ENCODE assay signal across 11 cellular contexts in genomic region chr3:107861904-107862303, GRCh38.
A peak's percentile ranks its signal among the peaks of the same experiment; 100 is the strongest.
DNase-seq lines count a peak whose midpoint lies in the region; ATAC-seq, FAIRE-seq and TF ChIP-seq lines count a peak whose summit lies in the region.
"Had no signal": no experiment of that assay in that cellular context is flagged by ENCODE, and none has a peak within 500 bp of the region (broad histone marks: within the 10 kb centered on the region; RNA-seq: fewer than 3 reads in every experiment).

No MANE protein-coding gene starts in this region.

- H3K27me3 ChIP-seq in ascending aorta: no peaks in the 10 kb centered on the region

- H3K4me3 ChIP-seq in ascending aorta (no peak overlapping the region), kidney (ENCODE audit: low read length in 2 of 2) (no peak overlapping the region)

- DNase-seq in NOMO-1 treated with DMSO at 0.1 percent for 48 hours (lab: John Stamatoyannopoulos, UW; ENCODE audit: unreplicated experiment) (peak; percentile 54), G401 (ENCODE audit: low spot score) (no peak), ascending aorta (ENCODE audit: low spot score in 2 of 2) (no peak), kidney (no peak)
- DNase-seq in activated CD8-positive, alpha-beta memory T cell treated with anti-CD3 and anti-CD28 coated beads, Interleukin-2, amount 50 U/mL, for 4 hours: no peak
- DNase-seq: activated CD8-positive, alpha-beta T cell treated with anti-CD3 and anti-CD28 coated beads for 36 hours; Right ventricle myocardium superior had no signal

- intact Hi-C loops in ascending aorta (cut with DNase I) (no loop called here), kidney (cut with DNase I) (no loop called here)

- peak; percentile 86 for ATAC-seq in GM18498 (IDR thresholded peaks at IDR 0.05; ENCODE audit: unreplicated experiment)
- peak; percentile 95 for ATAC-seq in GM19467 (IDR thresholded peaks at IDR 0.05; ENCODE audit: unreplicated experiment)
- ATAC-seq in HG03060 (IDR thresholded peaks at IDR 0.05; ENCODE audit: low read depth, unreplicated experiment): peak; percentile 89
- ATAC-seq: activated CD8-positive, alpha-beta T cell treated with anti-CD3 and anti-CD28 coated beads for 36 hours had no signal

- H3K27ac ChIP-seq in ascending aorta: no peak overlapping the region
- no peak overlapping the region for H3K27ac ChIP-seq in kidney (ENCODE audit: low read depth in 2 of 2, low read length in 2 of 2)

- H3K9ac ChIP-seq in kidney (ENCODE audit: low read length in 2 of 2): no peak overlapping the region

- in situ Hi-C loops in G401 (cut with HindIII; ENCODE audit: low sequenced_read_pairs): no loop called here

- no peaks in the 10 kb centered on the region for H3K4me1 ChIP-seq in ascending aorta
- no peaks in the 10 kb centered on the region for H3K4me1 ChIP-seq in kidney (ENCODE audit: control insufficient read depth in 1 of 2, insufficient read depth in 1 of 2, low read depth in 1 of 2, low read length in 2 of 2)

- TF ChIP-seq CTCF in ascending aorta (IDR thresholded peaks at IDR 0.05): no peak
- TF ChIP-seq CTCF in kidney (IDR thresholded peaks at IDR 0.05; ENCODE audit: borderline replicate concordance, extremely low read depth, insufficient read depth): no peak

- no peaks in the 10 kb centered on the region for H3K9me3 ChIP-seq in ascending aorta
- H3K9me3 ChIP-seq in kidney (ENCODE audit: control insufficient read depth in 1 of 2, low read length in 2 of 2): no peaks in the 10 kb centered on the region

- H3K36me3 ChIP-seq in ascending aorta (no peaks in the 10 kb centered on the region), kidney (ENCODE audit: control insufficient read depth in 1 of 2, insufficient read depth in 2 of 2, low read length in 2 of 2) (no peaks in the 10 kb centered on the region)

- FAIRE-seq in kidney (lab: Jason Lieb, UNC): no peak
- FAIRE-seq: astrocyte had no signal
